Comparison of ENCODE assay signal across 22 cellular contexts in the genomic region with DNA sequence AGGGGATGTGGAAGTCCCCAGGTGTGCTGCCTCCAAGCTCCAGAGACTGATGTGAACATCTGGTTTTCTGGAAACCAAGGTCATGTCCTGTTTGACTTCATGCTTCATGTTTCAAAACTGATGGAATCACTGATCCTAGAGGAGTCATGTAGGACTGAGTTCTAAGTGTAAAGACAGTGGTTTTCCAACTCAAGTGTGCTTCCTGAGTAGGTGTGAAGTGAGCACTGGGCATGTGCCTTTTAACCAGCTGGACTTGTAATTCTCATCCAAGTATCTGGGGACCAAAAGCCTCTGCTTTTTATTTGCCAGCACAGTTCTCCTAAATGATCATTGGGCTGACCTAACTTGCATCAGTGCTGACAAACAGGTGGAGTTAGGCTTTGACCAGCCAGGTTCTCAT. TPM values are rescaled to one million over a fixed set of nuclear protein-coding genes. Genes with fewer than 3 reads are reported as not detected.
DNase-seq lines count a peak whose midpoint lies in the region; ATAC-seq, FAIRE-seq and TF ChIP-seq lines count a peak whose summit lies in the region.
"Had no signal": no experiment of that assay in that cellular context is flagged by ENCODE, and none has a peak within 500 bp of the region (broad histone marks: within the 10 kb centered on the region; RNA-seq: fewer than 3 reads in every experiment).

No MANE protein-coding gene starts in this region.

- DNase-seq in D721Med (ENCODE audit: insufficient read length, low spot score) (no peak), glutamatergic neuron (no peak), RCC 7860 (ENCODE audit: low spot score) (no peak)
- DNase-seq: CD4-positive, CD25-positive, alpha-beta regulatory T cell; COR-L47; GDM1; H9; HFFc6; MM.1S; NCI-H1048; NCI-H1436; NCI-H187 treated with DMSO at 0.1 percent for 48 hours; NCI-H345; NCI-H774; Peyer's patch had no signal

- H4K20me1 ChIP-seq in Loucy (ENCODE audit: insufficient read depth, low read length, poor library complexity, severe bottlenecking), result no peaks in the 10 kb centered on the region

- peaks cover 2% of the 10 kb centered on the region for H3K27me3 Mint-ChIP-seq in glutamatergic neuron (ENCODE audit: unreplicated experiment)
- peaks cover 14% of the 10 kb centered on the region for H3K27me3 Mint-ChIP-seq in stimulated activated memory B cell treated with anti-CD40 and anti-IgM and Interleukin-4, amounts not matched to agents 10 μg/mL and 1 μg/mL and 100 μg/mL, for 72 hours
- H3K27me3 Mint-ChIP-seq: CD4-positive, CD25-positive, alpha-beta regulatory T cell had no signal

- peaks cover 96% of the 10 kb centered on the region for H3K4me1 ChIP-seq in Loucy (ENCODE audit: insufficient read depth, low read length, poor library complexity, severe bottlenecking)
- H3K4me1 ChIP-seq: Peyer's patch had no signal

- H3K4me3 ChIP-seq in Loucy (ENCODE audit: low read length, poor library complexity, severe bottlenecking), result no peak overlapping the region
- H3K4me3 ChIP-seq: A549, Peyer's patch had no signal

- no peak overlapping the region for H3K4me3 Mint-ChIP-seq in glutamatergic neuron (ENCODE audit: unreplicated experiment)
- H3K4me3 Mint-ChIP-seq in stimulated activated memory B cell treated with anti-CD40 and anti-IgM and Interleukin-4, amounts not matched to agents 10 μg/mL and 1 μg/mL and 100 μg/mL, for 72 hours, result no peak overlapping the region
- H3K4me3 Mint-ChIP-seq: B cell; CD4-positive, CD25-positive, alpha-beta regulatory T cell; H9; HFFc6 had no signal

- H3K36me3 ChIP-seq in Loucy (ENCODE audit: insufficient read depth, low read length), result no peaks in the 10 kb centered on the region
- H3K36me3 ChIP-seq: Peyer's patch had no signal

- H3K9me2 ChIP-seq in Loucy (replicated peaks; ENCODE audit: low read depth, low read length), result no peaks in the 10 kb centered on the region

- no peaks in the 10 kb centered on the region for H3K9me3 ChIP-seq in Loucy (ENCODE audit: insufficient read depth, low read depth, low read length)
- H3K9me3 ChIP-seq: A549, Peyer's patch had no signal

- peak overlapping the region; percentile 52 for H3K27ac Mint-ChIP-seq in glutamatergic neuron (ENCODE audit: unreplicated experiment)
- H3K27ac Mint-ChIP-seq in stimulated activated memory B cell treated with anti-CD40 and anti-IgM and Interleukin-4, amounts not matched to agents 10 μg/mL and 1 μg/mL and 100 μg/mL, for 72 hours, result no peak overlapping the region
- H3K27ac Mint-ChIP-seq: B cell; CD4-positive, CD25-positive, alpha-beta regulatory T cell; H9; HFFc6 had no signal

- no peaks in the 10 kb centered on the region for H3K36me3 Mint-ChIP-seq in glutamatergic neuron (ENCODE audit: unreplicated experiment)
- H3K36me3 Mint-ChIP-seq in stimulated activated memory B cell treated with anti-CD40 and anti-IgM and Interleukin-4, amounts not matched to agents 10 μg/mL and 1 μg/mL and 100 μg/mL, for 72 hours, result no peaks in the 10 kb centered on the region
- H3K36me3 Mint-ChIP-seq: CD4-positive, CD25-positive, alpha-beta regulatory T cell had no signal

- no peaks in the 10 kb centered on the region for H3F3A ChIP-seq in Loucy (ENCODE audit: low read depth)

- H3K9ac ChIP-seq in Loucy (ENCODE audit: low read depth, low read length, poor library complexity, severe bottlenecking), result peak overlapping the region; percentile 6

- FAIRE-seq in D721Med (lab: Jason Lieb, UNC), result peak; percentile 25
- no peak for FAIRE-seq in RCC 7860 (lab: Jason Lieb, UNC)
- FAIRE-seq: A549 had no signal

- peak; percentile 7 for ATAC-seq in stimulated activated memory B cell treated with anti-CD40 and anti-IgM and Interleukin-4, amounts not matched to agents 10 μg/mL and 1 μg/mL and 100 μg/mL, for 72 hours
- no peak for ATAC-seq in GM21576 (IDR thresholded peaks at IDR 0.05; ENCODE audit: unreplicated experiment)
- ATAC-seq in esophagus mucosa, result no peak
- ATAC-seq: A549 had no signal

- peaks cover 7% of the 10 kb centered on the region for H3K4me1 Mint-ChIP-seq in glutamatergic neuron (ENCODE audit: low read depth, unreplicated experiment)
- H3K4me1 Mint-ChIP-seq in stimulated activated memory B cell treated with anti-CD40 and anti-IgM and Interleukin-4, amounts not matched to agents 10 μg/mL and 1 μg/mL and 100 μg/mL, for 72 hours, result no peaks in the 10 kb centered on the region
- H3K4me1 Mint-ChIP-seq: B cell; CD4-positive, CD25-positive, alpha-beta regulatory T cell had no signal

- TF ChIP-seq CTCF in D721Med (IDR thresholded peaks at IDR 0.05; ENCODE audit: insufficient read depth, missing control alignments), result no peak
- TF ChIP-seq CTCF in Loucy (conservative IDR thresholded peaks at IDR 0.05; ENCODE audit: low read length), result no peak
- no peak for TF ChIP-seq CTCF in glutamatergic neuron (IDR thresholded peaks at IDR 0.05; ENCODE audit: partially characterized antibody, unreplicated experiment)

- no peaks in the 10 kb centered on the region for H3K9me3 Mint-ChIP-seq in glutamatergic neuron (ENCODE audit: unreplicated experiment)
- H3K9me3 Mint-ChIP-seq in stimulated activated memory B cell treated with anti-CD40 and anti-IgM and Interleukin-4, amounts not matched to agents 10 μg/mL and 1 μg/mL and 100 μg/mL, for 72 hours, result no peaks in the 10 kb centered on the region
- H3K9me3 Mint-ChIP-seq: CD4-positive, CD25-positive, alpha-beta regulatory T cell; H9; HFFc6 had no signal

- H3K27me3 ChIP-seq in Loucy (ENCODE audit: insufficient read depth, low read length, poor library complexity, severe bottlenecking), result no peaks in the 10 kb centered on the region
- H3K27me3 ChIP-seq: Peyer's patch had no signal

- H2AFZ ChIP-seq in Loucy (ENCODE audit: low read length), result peak overlapping the region; percentile 1; the same call in 1 of the 2 replicates

- no peak overlapping the region for H3K4me2 ChIP-seq in Loucy (ENCODE audit: low read depth, low read length, poor library complexity, severe bottlenecking)
- H3K4me2 ChIP-seq: A549 had no signal

- H3K79me2 ChIP-seq in Loucy (ENCODE audit: insufficient read depth, low read length), result no peaks in the 10 kb centered on the region

RNA-seq across cellular contexts. Expression of a gene that starts 36.9 kb away (rescaled TPM):
- total RNA-seq in glutamatergic neuron (ENCODE audit: unreplicated experiment), result 0.61 TPM
- 0.08 TPM for total RNA-seq in esophagus mucosa
- total RNA-seq: B cell; CD4-positive, CD25-positive, alpha-beta regulatory T cell; H9; SK-MEL-5 had no signal
